Comparison of ENCODE assay signal across 1 cellular context in the genomic region with DNA sequence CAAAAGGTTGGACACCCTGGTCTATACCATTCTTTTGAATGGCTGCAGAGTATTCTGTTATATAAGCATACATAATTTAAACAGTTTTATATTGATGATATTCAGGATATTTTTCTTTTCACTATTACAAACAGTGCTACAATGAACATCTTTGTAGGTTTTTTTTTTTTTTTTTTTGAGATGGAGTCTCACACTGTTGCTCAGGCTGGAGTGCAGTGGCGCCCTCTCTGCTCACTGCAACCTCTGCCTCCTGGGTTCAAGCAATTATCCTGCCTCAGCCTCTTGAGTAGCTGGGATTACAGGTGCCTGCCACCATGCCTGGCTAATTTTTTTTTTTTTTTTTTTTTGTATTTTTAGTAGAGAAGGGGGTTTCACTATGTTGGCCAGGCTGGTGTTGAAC. TPM values are rescaled to one million over a fixed set of nuclear protein-coding genes. Genes with fewer than 3 reads are reported as not detected.
"Had no signal": no experiment of that assay in that cellular context is flagged by ENCODE, and none has a peak within 500 bp of the region (broad histone marks: within the 10 kb centered on the region; RNA-seq: fewer than 3 reads in every experiment).

No MANE protein-coding gene starts in this region.

RNA-seq across cellular contexts. Expression of a gene that starts 5.6 kb away (rescaled TPM):
- polyA plus RNA-seq: IgD-negative memory B cell had no signal
